Comparison of ENCODE assay signal across 20 cellular contexts in genomic region chr10:119997429-119997828, GRCh38.
"Had no signal": no experiment of that assay in that cellular context is flagged by ENCODE, and none has a peak within 500 bp of the region (broad histone marks: within the 10 kb centered on the region; RNA-seq: fewer than 3 reads in every experiment).

No MANE protein-coding gene starts in this region.

- H3K27ac Mint-ChIP-seq: endodermal cell; naive thymus-derived CD4-positive, alpha-beta T cell; nephron progenitor cell; type B pancreatic cell had no signal

- H3K36me3 Mint-ChIP-seq: type B pancreatic cell had no signal

- H3K4me3 Mint-ChIP-seq: endodermal cell; naive thymus-derived CD4-positive, alpha-beta T cell; nephron progenitor cell; type B pancreatic cell had no signal

- H3K4me1 Mint-ChIP-seq: endodermal cell; naive thymus-derived CD4-positive, alpha-beta T cell; nephron progenitor cell had no signal

- H3K9me3 ChIP-seq: neutrophil, sigmoid colon had no signal

- H3K27ac ChIP-seq: coronary artery, heart left ventricle, neutrophil, right atrium auricular region, sigmoid colon, stomach, thoracic aorta had no signal

- H3K36me3 ChIP-seq: heart left ventricle, neutrophil, right atrium auricular region, sigmoid colon, stomach, thoracic aorta had no signal

- H3K27me3 ChIP-seq: right atrium auricular region, sigmoid colon, stomach had no signal

- ATAC-seq: heart left ventricle; left lobe of liver; naive thymus-derived CD4-positive, alpha-beta T cell had no signal

- H3K4me3 ChIP-seq: coronary artery, heart left ventricle, right atrium auricular region, sigmoid colon, stomach, thoracic aorta had no signal

- H3K9me3 Mint-ChIP-seq: type B pancreatic cell had no signal

- H3K27me3 Mint-ChIP-seq: type B pancreatic cell had no signal

- H3K4me1 ChIP-seq: heart left ventricle, right atrium auricular region, sigmoid colon, stomach had no signal

- DNase-seq: effector CD4-positive, alpha-beta T cell; endodermal cell; erythroblast; heart left ventricle; hippocampal formation; kidney glomerular epithelial cell; naive thymus-derived CD4-positive, alpha-beta T cell; nephron progenitor cell; sigmoid colon; small intestine; stimulated activated CD4-positive, alpha-beta T cell treated with anti-CD3 and anti-CD28 coated beads, Interleukin-12 subunit alpha, Interleukin-12 subunit beta, amount 100 ng/mL, for 4 hours; stimulated activated naive CD4-positive, alpha-beta T cell; stomach; substantia nigra had no signal
